In genomic region chrX:109536439-109537323, GRCh38 we compare ENCODE assay signal across 8 cellular contexts. TPM values are rescaled to one million over a fixed set of nuclear protein-coding genes. Genes with fewer than 3 reads are reported as not detected.
DNase-seq lines count a peak whose midpoint lies in the region; ATAC-seq, FAIRE-seq and TF ChIP-seq lines count a peak whose summit lies in the region.

Gene NXT2 (plus strand): TSS chrX:109536844. CDS start chrX:109537007, 163 bp downstream.

- H3K4me3 ChIP-seq in HepG2 (replicated peaks in 1 of 3; ENCODE audit: insufficient read depth in 1 of 3, low read depth in 2 of 3, low read length in 3 of 3): peak within 1 kb of the TSS; percentile 72 to 77 (median 77)

- TSS peak; percentile 79 for BruUV-seq in HepG2 (replicated peaks; lab: Mats Ljungman, UMichigan)

- TF ChIP-seq CTCF in CD4-positive, alpha-beta T cell (IDR thresholded peaks at IDR 0.05): no peak
- TF ChIP-seq CTCF in HepG2 (CRISPR knock-in tag; IDR thresholded peaks at IDR 0.05): no peak

- H3K4me2 ChIP-seq in HepG2 (ENCODE audit: low read depth, low read length): peak within 1 kb of the TSS; percentile 64

- H2AFZ ChIP-seq in HepG2 (ENCODE audit: low read length): peak within 1 kb of the TSS; percentile 83

- no peak for TF ChIP-seq EP300 in HepG2 (IDR thresholded peaks at IDR 0.05; ENCODE audit: low read depth in 2 of 2, low read length in 2 of 2)
- TF ChIP-seq EP300 in HepG2 (CRISPR knock-in tag; IDR thresholded peaks at IDR 0.05; ENCODE audit: borderline replicate concordance): 0 out of 2 replicates have a peak, but pooled peaks have one; percentile 11

- TF ChIP-seq POLR2A in HepG2 (IDR thresholded peaks at IDR 0.05; ENCODE audit: insufficient read depth in 1 of 2, low read depth in 2 of 2, low read length in 2 of 2): peak; percentile 83 to 90

- peaks cover 13% of the 10 kb centered on the region for H3K4me1 Mint-ChIP-seq in CD4-positive, alpha-beta T cell (ENCODE audit: low read depth)
- H3K4me1 Mint-ChIP-seq in dendritic cell treated with granulocyte-macrophage colony-stimulating factor and Interleukin-4, amounts not matched to agents 40 ng/mL and 50 ng/mL, for 4 days (ENCODE audit: low read depth): peaks cover 10% of the 10 kb centered on the region

- peak within 1 kb of the TSS; percentile 88 for H3K27ac Mint-ChIP-seq in CD4-positive, alpha-beta T cell
- H3K27ac Mint-ChIP-seq in dendritic cell treated with granulocyte-macrophage colony-stimulating factor and Interleukin-4, amounts not matched to agents 40 ng/mL and 50 ng/mL, for 4 days: peak within 1 kb of the TSS; percentile 99

- no peaks in the 10 kb centered on the region for H3K36me3 ChIP-seq in HepG2 (replicated peaks in 1 of 2; ENCODE audit: control insufficient read depth in 1 of 2, insufficient read depth in 2 of 2, low read length in 2 of 2)

- peaks cover 5% of the 10 kb centered on the region for H3K36me3 Mint-ChIP-seq in CD4-positive, alpha-beta T cell (ENCODE audit: low read depth)
- peaks cover 8% of the 10 kb centered on the region for H3K36me3 Mint-ChIP-seq in dendritic cell treated with granulocyte-macrophage colony-stimulating factor and Interleukin-4, amounts not matched to agents 40 ng/mL and 50 ng/mL, for 4 days (ENCODE audit: low read depth)

- peak within 1 kb of the TSS; percentile 84 for H3K4me3 Mint-ChIP-seq in CD4-positive, alpha-beta T cell
- H3K4me3 Mint-ChIP-seq in dendritic cell treated with granulocyte-macrophage colony-stimulating factor and Interleukin-4, amounts not matched to agents 40 ng/mL and 50 ng/mL, for 4 days: peak within 1 kb of the TSS; percentile 97

- H4K20me1 ChIP-seq in HepG2 (ENCODE audit: insufficient read depth, low read length): no peaks in the 10 kb centered on the region

- in situ Hi-C loops in HepG2 (cut with HindIII; ENCODE audit: extremely low pct_ligation_motif_present, low pct_unique_long_range_greater_than_20kb): no loop called here

- no peaks in the 10 kb centered on the region for H3K9me3 Mint-ChIP-seq in CD4-positive, alpha-beta T cell
- no peaks in the 10 kb centered on the region for H3K9me3 Mint-ChIP-seq in dendritic cell treated with granulocyte-macrophage colony-stimulating factor and Interleukin-4, amounts not matched to agents 40 ng/mL and 50 ng/mL, for 4 days

- H3K79me2 ChIP-seq in HepG2 (ENCODE audit: insufficient read depth, low read length): no peaks in the 10 kb centered on the region

- 9% methylated on average over 18 of the region's 43 CpGs for WGBS in HepG2 (ENCODE audit: low lambda C conversion rate)

- H3K27ac ChIP-seq in CD4-positive, alpha-beta T cell (ENCODE audit: low read depth, low read length): peak within 1 kb of the TSS; percentile 81
- H3K27ac ChIP-seq in HepG2 (ENCODE audit: extremely low read length, insufficient read depth, low read length): peak within 1 kb of the TSS; percentile 97

- CTCF ChIA-PET in CD4-positive, alpha-beta T cell (lab: Charles Lee): interaction anchor here (1.0 kb wide), 1 partner anchor 610 kb away, joined by 3 read pairs; no protein-coding TSS in a partner anchor
- CTCF ChIA-PET in HepG2 (lab: Yijun Ruan, JAX; ENCODE audit: low intra/inter-chr PET ratio, low total read pairs): no interaction called here

- POLR2A ChIA-PET in CD4-positive, alpha-beta T cell (lab: Charles Lee): interaction anchor here (1.4 kb wide), 2 partner anchors 196 to 197 kb away, joined by 5 read pairs; partner anchors contain the start of gene ACSL4
- POLR2A ChIA-PET in HepG2 (lab: Yijun Ruan, JAX): interaction anchor here (0.9 to 1.4 kb wide), 4 partner anchors 9 to 51 kb away, joined by 3 to 4 read pairs (median 4); no protein-coding TSS in a partner anchor

- intact Hi-C loops in CD4-positive, alpha-beta T cell (cut with DNase I, micrococcal nuclease): loop anchor here in 1 of 2 experiments (5.0 to 10.0 kb wide), 4 partner anchors 196 to 1444 kb away; partner anchors contain the start of genes ACSL4, AMMECR1, ATG4A and PSMD10
- intact Hi-C loops in dendritic cell treated with granulocyte-macrophage colony-stimulating factor and Interleukin-4, amounts not matched to agents 40 ng/mL and 50 ng/mL, for 4 days (cut with micrococcal nuclease): no loop called here
- intact Hi-C loops in HepG2 (cut with micrococcal nuclease; ENCODE audit: unreplicated experiment): no loop called here

- DNase-seq in CD4-positive, alpha-beta T cell: peak; percentile 68 to 85 (median 78)
- peak; percentile 95 for DNase-seq in NCI-H82 (lab: John Stamatoyannopoulos, UW)
- peak; percentile 79 to 85 for DNase-seq in activated CD4-positive, alpha-beta T cell treated with anti-CD3 and anti-CD28 coated beads, Interleukin-2, amount 50 U/mL, for 48 hours
- DNase-seq in HepG2 (ENCODE audit: low spot score): peak; percentile 83
- peak; percentile 65 to 70 for DNase-seq in stimulated activated CD4-positive, alpha-beta T cell treated with anti-CD3 and anti-CD28 coated beads, Interleukin-2, amount 100 ng/mL, for 48 hours

- ATAC-seq in CD4-positive, alpha-beta T cell (ENCODE audit: poor library complexity): peak; percentile 98
- ATAC-seq in GM19452 (IDR thresholded peaks at IDR 0.05; ENCODE audit: unreplicated experiment): peak; percentile 96
- peak; percentile 75 for ATAC-seq in HG03575 (IDR thresholded peaks at IDR 0.05; ENCODE audit: extremely low read depth, insufficient number of reproducible peaks, low FRiP score, unreplicated experiment)
- peak; percentile 99 for ATAC-seq in HepG2

- peaks cover 26% of the 10 kb centered on the region for H3K27me3 Mint-ChIP-seq in CD4-positive, alpha-beta T cell
- no peaks in the 10 kb centered on the region for H3K27me3 Mint-ChIP-seq in dendritic cell treated with granulocyte-macrophage colony-stimulating factor and Interleukin-4, amounts not matched to agents 40 ng/mL and 50 ng/mL, for 4 days

- H3K9me3 ChIP-seq in CD4-positive, alpha-beta T cell (ENCODE audit: control insufficient read depth, low read length): no peaks in the 10 kb centered on the region
- no peaks in the 10 kb centered on the region for H3K9me3 ChIP-seq in HepG2 (ENCODE audit: low read length)

- peaks cover 3% of the 10 kb centered on the region for H3K27me3 ChIP-seq in CD4-positive, alpha-beta T cell (ENCODE audit: control insufficient read depth, insufficient read depth, low read length)
- no peaks in the 10 kb centered on the region for H3K27me3 ChIP-seq in HepG2 (ENCODE audit: control insufficient read depth in 1 of 2, insufficient read depth in 2 of 2, low read length in 2 of 2)

- TF ChIP-seq RAD21 in HepG2 (CRISPR knock-in tag; IDR thresholded peaks at IDR 0.05): no peak

- peaks cover 6% of the 10 kb centered on the region; the same call in 1 of the 2 replicates for H3K4me1 ChIP-seq in HepG2 (ENCODE audit: insufficient read depth, low read length)

- H3K9ac ChIP-seq in HepG2 (ENCODE audit: insufficient read depth, low read depth, low read length): peak within 1 kb of the TSS; percentile 86

- peak; percentile 96 for FAIRE-seq in HepG2 (lab: Jason Lieb, UNC)

TF ChIP-seq in HepG2, 621 proteins besides CTCF, POLR2A, EP300 and RAD21 (continues in another document):
- no peak for TF ChIP-seq NKX3-1 (CRISPR knock-in tag; IDR thresholded peaks at IDR 0.05)
- TF ChIP-seq NCOA2 (CRISPR knock-in tag; IDR thresholded peaks at IDR 0.05): no peak
- TF ChIP-seq, protein P1, sequence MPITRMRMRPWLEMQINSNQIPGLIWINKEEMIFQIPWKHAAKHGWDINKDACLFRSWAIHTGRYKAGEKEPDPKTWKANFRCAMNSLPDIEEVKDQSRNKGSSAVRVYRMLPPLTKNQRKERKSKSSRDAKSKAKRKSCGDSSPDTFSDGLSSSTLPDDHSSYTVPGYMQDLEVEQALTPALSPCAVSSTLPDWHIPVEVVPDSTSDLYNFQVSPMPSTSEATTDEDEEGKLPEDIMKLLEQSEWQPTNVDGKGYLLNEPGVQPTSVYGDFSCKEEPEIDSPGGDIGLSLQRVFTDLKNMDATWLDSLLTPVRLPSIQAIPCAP (CRISPR knock-in tag; IDR thresholded peaks at IDR 0.05; ENCODE audit: low read depth): no peak

RNA-seq across cellular contexts. Expression of gene NXT2, which starts in this region (rescaled TPM):
- total RNA-seq in CD4-positive, alpha-beta T cell: 1 to 10 TPM; 4.0 to 4.1 TPM
- 14.9 and 26.2 TPM in 2 replicates for total RNA-seq in HepG2 (2016; rRNA removed; fragmentation: Illumina TruSeq; extraction: Trizol)
- total RNA-seq in HepG2 (2016; cell fraction: cytosol; rRNA removed; fragmentation: Illumina TruSeq; extraction: Trizol; ENCODE audit: low read depth): 6.5 and 8.9 TPM in 2 replicates
- total RNA-seq in HepG2 (2016; cell fraction: insoluble cytoplasmic fraction; rRNA removed; fragmentation: Illumina TruSeq; extraction: Trizol): 15.3 and 27.5 TPM in 2 replicates
- 25.6 and 31.5 TPM in 2 replicates for total RNA-seq in HepG2 (2016; cell fraction: membrane; rRNA removed; fragmentation: Illumina TruSeq; extraction: Trizol)
- 5.8 and 6.5 TPM in 2 replicates for total RNA-seq in HepG2 (2016; cell fraction: nucleus; rRNA removed; fragmentation: Illumina TruSeq; extraction: Trizol)
- polyA plus RNA-seq in HepG2 (2011; rRNA removed): 6.8 and 9.5 TPM in 2 replicates
- polyA plus RNA-seq in HepG2 (2011; cell fraction: cytosol; rRNA removed): 3.2 and 5.3 TPM in 2 replicates
- 0.92 and 2.0 TPM in 2 replicates for polyA plus RNA-seq in HepG2 (2011; cell fraction: nucleus; rRNA removed)
- 9.9 and 11.9 TPM in 2 replicates for polyA plus RNA-seq in HepG2 (2012)
- polyA plus RNA-seq in HepG2 (2016; cell fraction: cytosol; fragmentation: Illumina TruSeq; extraction: Trizol; ENCODE audit: low read depth): 8.3 and 8.4 TPM in 2 replicates
- polyA plus RNA-seq in HepG2 (2016; cell fraction: insoluble cytoplasmic fraction; fragmentation: Illumina TruSeq; extraction: Trizol; ENCODE audit: low read depth): 26.9 and 29.4 TPM in 2 replicates
- 23.3 and 23.6 TPM in 2 replicates for polyA plus RNA-seq in HepG2 (2016; cell fraction: membrane; fragmentation: Illumina TruSeq; extraction: Trizol; ENCODE audit: low read depth)
- polyA plus RNA-seq in HepG2 (2016; cell fraction: nucleus; fragmentation: Illumina TruSeq; extraction: Trizol; ENCODE audit: insufficient read depth, low read depth): 7.7 and 10.3 TPM in 2 replicates
- 6.1 and 9.0 TPM in 2 replicates for polyA minus RNA-seq in HepG2 (2011; rRNA and poly(A)+ RNA removed; ENCODE audit: low replicate concordance)
- polyA minus RNA-seq in HepG2 (2011; cell fraction: cytosol; rRNA and poly(A)+ RNA removed): 6.0 and 6.9 TPM in 2 replicates
- polyA minus RNA-seq in HepG2 (2011; cell fraction: nucleus; rRNA and poly(A)+ RNA removed): 2.4 and 4.0 TPM in 2 replicates

Comparison
In these comparisons a context has a peak if more than half of its experiments do, and no peak if none do; other contexts are left out.
1. Peak in every context shown above with its lines: DNase-seq, ATAC-seq, H3K4me3 ChIP-seq and H3K27ac ChIP-seq.